Comparison of ENCODE assay signal across 15 cellular contexts in the genomic region with DNA sequence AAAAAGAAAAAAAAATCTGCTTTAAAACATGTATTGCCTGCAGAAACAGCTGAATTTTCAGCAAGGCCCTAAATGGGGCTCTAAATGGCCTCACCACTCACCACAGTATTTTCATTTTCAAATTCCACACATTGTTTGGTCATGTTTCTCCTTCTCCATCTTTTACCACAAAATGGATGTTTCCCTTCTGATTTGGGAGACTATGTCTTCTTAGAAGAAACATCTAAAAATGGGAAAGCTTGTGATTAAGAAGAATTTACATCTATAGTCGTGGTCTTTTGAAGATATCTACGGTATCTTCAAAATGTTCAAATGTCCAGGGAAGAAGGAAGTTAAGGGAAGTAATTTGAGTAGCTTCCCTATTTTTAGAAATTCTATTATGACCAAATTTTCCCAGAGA. TPM values are rescaled to one million over a fixed set of nuclear protein-coding genes. Genes with fewer than 3 reads are reported as not detected.
A peak's percentile ranks its signal among the peaks of the same experiment; 100 is the strongest.
DNase-seq lines count a peak whose midpoint lies in the region; ATAC-seq lines count a peak whose summit lies in the region.
"Had no signal": no experiment of that assay in that cellular context is flagged by ENCODE, and none has a peak within 500 bp of the region (broad histone marks: within the 10 kb centered on the region; RNA-seq: fewer than 3 reads in every experiment).

No MANE protein-coding gene starts in this region.

- H4K20me1 ChIP-seq in GM23248 (ENCODE audit: insufficient read depth) = no peaks in the 10 kb centered on the region

- H3K4me3 ChIP-seq in GM23248 (no peak overlapping the region), adipocyte (ENCODE audit: low read length) (no peak overlapping the region)
- H3K4me3 ChIP-seq: suprapubic skin had no signal

- H3K27ac ChIP-seq in GM23248 = peak overlapping the region; percentile 66
- H3K27ac ChIP-seq: suprapubic skin, WERI-Rb-1 had no signal

- in situ Hi-C loops in GM23248 (cut with MboI) = no loop called here

- H3K9me3 ChIP-seq in GM23248 (ENCODE audit: low read depth) (no peaks in the 10 kb centered on the region), adipocyte (ENCODE audit: control insufficient read depth, low read length) (no peaks in the 10 kb centered on the region)
- H3K9me3 ChIP-seq: suprapubic skin had no signal

- H3K36me3 ChIP-seq in GM23248 (ENCODE audit: low read depth) (no peaks in the 10 kb centered on the region), adipocyte (ENCODE audit: control insufficient read depth, insufficient read depth, low read length, severe bottlenecking) (no peaks in the 10 kb centered on the region)
- H3K36me3 ChIP-seq: suprapubic skin, WERI-Rb-1 had no signal

- H3K27me3 ChIP-seq in GM23248 (replicated peaks; ENCODE audit: insufficient read depth) = no peaks in the 10 kb centered on the region
- H3K27me3 ChIP-seq in adipocyte (replicated peaks; ENCODE audit: control insufficient read depth, insufficient read depth, low read length) = no peaks in the 10 kb centered on the region
- H3K27me3 ChIP-seq: suprapubic skin had no signal

- WGBS in GM23248 (ENCODE audit: low coverage in 1 of 2, low lambda C conversion rate in 2 of 2, missing lambda C conversion rate in 2 of 2), 2 experiments = 71 to 77% methylated on average over 2 of the region's 2 CpGs

- no peak for ATAC-seq in HG02571 (IDR thresholded peaks at IDR 0.05; ENCODE audit: unreplicated experiment)

- H3K9ac ChIP-seq in GM23248 (peak overlapping the region; percentile 9; the same call in 1 of the 2 replicates), adipocyte (ENCODE audit: low read length) (peak overlapping the region; percentile 54)

- peak overlapping the region; percentile 65 for H2AFZ ChIP-seq in GM23248

- H3K4me1 ChIP-seq in GM23248 (ENCODE audit: insufficient read depth) (peaks cover 25% of the 10 kb centered on the region), adipocyte (ENCODE audit: control insufficient read depth, insufficient read depth, low read length) (peaks cover 28% of the 10 kb centered on the region)

- no peaks in the 10 kb centered on the region for H3K79me2 ChIP-seq in GM23248 (ENCODE audit: insufficient read depth)

- peak; percentile 56 for DNase-seq in A172 (ENCODE audit: low spot score)
- DNase-seq in GM23248 = peak; percentile 75
- peak; percentile 70 for DNase-seq in adipocyte (ENCODE audit: low read depth)
- peak; percentile 65 for DNase-seq in glomerular visceral epithelial cell (ENCODE audit: extremely low spot score)
- no peak for DNase-seq in NCI-H1694 treated with DMSO at 0.1 percent for 48 hours (lab: John Stamatoyannopoulos, UW)
- no peak for DNase-seq in NCI-H2227 treated with DMSO at 0.1 percent for 48 hours (lab: John Stamatoyannopoulos, UW)
- no peak for DNase-seq in T1000 (lab: John Stamatoyannopoulos, UW)
- DNase-seq: cortex of kidney, KG1, NCI-H187 treated with DMSO at 0.1 percent for 48 hours, WERI-Rb-1 had no signal

- H3K9me2 ChIP-seq in GM23248 (ENCODE audit: insufficient read depth) = no peaks in the 10 kb centered on the region

- peaks cover 29% of the 10 kb centered on the region for H3F3A ChIP-seq in GM23248 (ENCODE audit: insufficient read depth)

- H3K4me2 ChIP-seq in GM23248 (ENCODE audit: unreplicated experiment) = peak overlapping the region; percentile 11

RNA-seq across cellular contexts. Expression of gene TUBA1C, which starts 20.7 kb away (rescaled TPM):
- total RNA-seq in A172 (2014; rRNA removed; shearing (Covaris generic)) = 1,111 and 1,563 TPM in 2 replicates
- 401 and 473 TPM in 2 replicates for total RNA-seq in GM23248 (2014; rRNA removed; shearing (Covaris generic))
- 301 and 312 TPM in 2 replicates for polyA plus RNA-seq in GM23248 (2016; fragmentation: Nextera tagmentation; extraction: Ambion mirVana)

RNA-seq across cellular contexts. Expression of gene PRPH, which starts 50.8 kb away (rescaled TPM):
- total RNA-seq in A172 (2014; rRNA removed; shearing (Covaris generic)) = 4.6 and 6.9 TPM in 2 replicates
- not detected in 2 replicates for total RNA-seq in GM23248 (2014; rRNA removed; shearing (Covaris generic))
- not detected in 2 replicates for polyA plus RNA-seq in GM23248 (2016; fragmentation: Nextera tagmentation; extraction: Ambion mirVana)
- total RNA-seq: A673, SK-MEL-5 had no signal

RNA-seq across cellular contexts. Expression of gene TUBA1A, which starts 55.3 kb away (rescaled TPM):
- 884 and 1,296 TPM in 2 replicates for total RNA-seq in A172 (2014; rRNA removed; shearing (Covaris generic))
- 628 and 639 TPM in 2 replicates for total RNA-seq in GM23248 (2014; rRNA removed; shearing (Covaris generic))
- polyA plus RNA-seq in GM23248 (2016; fragmentation: Nextera tagmentation; extraction: Ambion mirVana) = 452 and 467 TPM in 2 replicates

Comparison
In these comparisons a context has a peak if more than half of its experiments do, and no peak if none do; other contexts are left out.
1. DNase-seq: peak in A172 (single experiment), GM23248 (single experiment), adipocyte (single experiment) and glomerular visceral epithelial cell (single experiment); none in NCI-H1694 treated with DMSO at 0.1 percent for 48 hours (single experiment), NCI-H2227 treated with DMSO at 0.1 percent for 48 hours (single experiment) and T1000 (single experiment).